Comparison of ENCODE assay signal across 8 cellular contexts in genomic region chr2:39913648-39914456, GRCh38.
DNase-seq lines count a peak whose midpoint lies in the region; ATAC-seq and FAIRE-seq lines count a peak whose summit lies in the region.

No MANE protein-coding gene starts in this region.

- ATAC-seq in GM18499 (IDR thresholded peaks at IDR 0.05; ENCODE audit: insufficient read depth, unreplicated experiment), result peak; percentile 67
- ATAC-seq in HG02943 (IDR thresholded peaks at IDR 0.05; ENCODE audit: low read depth, unreplicated experiment), result peak; percentile 71

- peak; percentile 93 for FAIRE-seq in frontal cortex (lab: Jason Lieb, UNC)

- peak; percentile 68 for DNase-seq in AG20443 (ENCODE audit: low spot score)
- DNase-seq in NCI-H1930 (lab: John Stamatoyannopoulos, UW), result peak; percentile 27 to 32
- peak; percentile 8 for DNase-seq in T1000 (lab: John Stamatoyannopoulos, UW)
- peak; percentile 18 to 34 for DNase-seq in frontal cortex (ENCODE audit: low spot score in 2 of 2)
- DNase-seq in pons (ENCODE audit: low spot score), result peak; percentile 84
- DNase-seq in activated naive CD4-positive, alpha-beta T cell treated with anti-CD3 and anti-CD28 coated beads, Interleukin-2, amount 50 U/mL, for 16 hours, result no peak
